ENCODE assay signal across 9 cellular contexts in the genomic region with DNA sequence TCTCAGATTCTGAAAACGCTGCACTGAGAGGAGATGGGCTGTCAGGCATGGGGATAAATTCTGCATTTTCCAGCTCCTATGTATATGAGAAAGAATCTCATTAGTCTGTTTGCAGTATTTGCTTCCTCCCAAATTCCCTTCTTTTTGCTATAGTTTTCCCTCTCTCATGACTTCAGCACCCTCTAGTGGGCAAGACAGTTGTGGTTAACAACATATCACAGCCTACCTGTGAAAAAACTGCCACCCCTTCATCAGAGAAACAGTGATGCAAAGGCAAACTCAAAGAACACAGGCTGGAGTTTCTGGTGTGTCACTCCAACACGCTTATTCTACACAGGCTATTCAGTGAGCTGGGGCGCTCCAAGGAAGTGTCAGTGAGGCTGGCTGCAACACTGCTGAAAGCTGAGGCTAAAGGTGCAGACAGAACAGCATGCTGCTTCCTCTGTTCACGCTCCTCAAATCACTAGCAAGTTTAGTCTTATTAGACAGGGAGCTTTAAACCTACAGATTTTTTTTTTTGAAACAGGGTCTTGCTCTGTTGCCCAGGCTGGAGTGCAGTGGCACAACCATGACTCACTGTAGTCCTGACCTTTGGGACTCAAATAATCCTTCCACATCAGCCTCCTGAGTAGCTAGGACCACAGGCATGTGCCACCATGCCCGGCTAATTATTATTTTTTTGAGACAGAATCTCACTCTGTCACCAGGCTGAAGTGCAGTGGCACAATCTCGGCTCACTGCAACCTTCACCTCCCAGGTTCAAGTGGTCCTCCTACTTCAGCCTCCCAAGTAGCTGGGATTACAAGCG. TPM values are rescaled to one million over a fixed set of nuclear protein-coding genes. Genes with fewer than 3 reads are reported as not detected.
A peak's percentile ranks its signal among the peaks of the same experiment; 100 is the strongest.
DNase-seq lines count a peak whose midpoint lies in the region; ATAC-seq and TF ChIP-seq lines count a peak whose summit lies in the region.
"Had no signal": no experiment of that assay in that cellular context is flagged by ENCODE, and none has a peak within 500 bp of the region (broad histone marks: within the 10 kb centered on the region; RNA-seq: fewer than 3 reads in every experiment).

No MANE protein-coding gene starts in this region.

- H3K9me2 ChIP-seq in Loucy (replicated peaks; ENCODE audit: low read depth, low read length) = no peaks in the 10 kb centered on the region

- no peak overlapping the region for H2AFZ ChIP-seq in Loucy (ENCODE audit: low read length)

- in situ Hi-C loops in T47D (cut with HindIII; ENCODE audit: low pct_unique_long_range_greater_than_20kb, low sequenced_read_pairs) = no loop called here

- H4K20me1 ChIP-seq in Loucy (ENCODE audit: insufficient read depth, low read length, poor library complexity, severe bottlenecking) = no peaks in the 10 kb centered on the region
- H4K20me1 ChIP-seq: BLaER1 had no signal

- no peak for ATAC-seq in HG02973 (IDR thresholded peaks at IDR 0.05; ENCODE audit: unreplicated experiment)

- H3K9me3 ChIP-seq in Loucy (ENCODE audit: insufficient read depth, low read depth, low read length) = no peaks in the 10 kb centered on the region
- H3K9me3 ChIP-seq: BLaER1 had no signal

- H3K27me3 ChIP-seq in Loucy (ENCODE audit: insufficient read depth, low read length, poor library complexity, severe bottlenecking) = no peaks in the 10 kb centered on the region
- H3K27me3 ChIP-seq: BLaER1 had no signal

- H3K4me1 ChIP-seq in Loucy (ENCODE audit: insufficient read depth, low read length, poor library complexity, severe bottlenecking) = no peaks in the 10 kb centered on the region
- H3K4me1 ChIP-seq: BLaER1 had no signal

- no peaks in the 10 kb centered on the region for H3F3A ChIP-seq in Loucy (ENCODE audit: low read depth)

- no peak overlapping the region for H3K4me2 ChIP-seq in Loucy (ENCODE audit: low read depth, low read length, poor library complexity, severe bottlenecking)
- H3K4me2 ChIP-seq: BLaER1 had no signal

- no peaks in the 10 kb centered on the region for H3K79me2 ChIP-seq in Loucy (ENCODE audit: insufficient read depth, low read length)

- no peak overlapping the region for H3K9ac ChIP-seq in Loucy (ENCODE audit: low read depth, low read length, poor library complexity, severe bottlenecking)
- H3K9ac ChIP-seq: BLaER1 had no signal

- H3K4me3 ChIP-seq in Loucy (ENCODE audit: low read length, poor library complexity, severe bottlenecking) = no peak overlapping the region
- H3K4me3 ChIP-seq: BLaER1 had no signal

- DNase-seq in NCI-H1436 (lab: John Stamatoyannopoulos, UW) (peak; percentile 17), NCI-H1436 treated with DMSO at 0.1 percent for 48 hours (lab: John Stamatoyannopoulos, UW) (no peak), SK-N-DZ (ENCODE audit: low spot score) (peak; percentile 49), T47D (ENCODE audit: low read depth in 1 of 2, low spot score in 1 of 2) (peak; percentile 35 to 83), islet precursor cell (peak; percentile 67)
- peak; percentile 4 for DNase-seq in stimulated activated CD8-positive, alpha-beta memory T cell treated with anti-CD3 and anti-CD28 coated beads, Interleukin-4, amount 100 ng/mL, for 24 hours (ENCODE audit: low read depth)

- H3K36me3 ChIP-seq in Loucy (ENCODE audit: insufficient read depth, low read length) = peaks cover 41% of the 10 kb centered on the region; the same call in 1 of the 2 replicates

- peak; percentile 97 for TF ChIP-seq CTCF in Loucy (conservative IDR thresholded peaks at IDR 0.05; ENCODE audit: low read length)

RNA-seq across cellular contexts. Expression of a gene that starts 19.3 kb away (rescaled TPM):
- polyA plus RNA-seq in SK-N-DZ (2014; cell fraction: cytosol; rRNA removed) = 3.4 and 6.9 TPM in 2 replicates
- polyA plus RNA-seq in SK-N-DZ (2014; cell fraction: nucleus; rRNA removed) = 0.95 and 1.7 TPM in 2 replicates

RNA-seq across cellular contexts. Expression of a gene that starts 24.9 kb away (rescaled TPM):
- polyA plus RNA-seq in SK-N-DZ (2014; cell fraction: cytosol; rRNA removed) = 58.8 and 64.3 TPM in 2 replicates
- polyA plus RNA-seq in SK-N-DZ (2014; cell fraction: nucleus; rRNA removed) = 64.1 and 95.6 TPM in 2 replicates

RNA-seq across cellular contexts. Expression of a gene that starts 37.5 kb away (rescaled TPM):
- 2.4 and 4.0 TPM in 2 replicates for polyA plus RNA-seq in SK-N-DZ (2014; cell fraction: cytosol; rRNA removed)
- 4.8 TPM in 2 replicates for polyA plus RNA-seq in SK-N-DZ (2014; cell fraction: nucleus; rRNA removed)

RNA-seq across cellular contexts. Expression of a gene that starts 38.1 kb away (rescaled TPM):
- 10.1 and 13.7 TPM in 2 replicates for polyA plus RNA-seq in SK-N-DZ (2014; cell fraction: cytosol; rRNA removed)
- polyA plus RNA-seq in SK-N-DZ (2014; cell fraction: nucleus; rRNA removed) = 22.3 and 58.1 TPM in 2 replicates
